Comparison of ENCODE assay signal across 28 cellular contexts in the genomic region with DNA sequence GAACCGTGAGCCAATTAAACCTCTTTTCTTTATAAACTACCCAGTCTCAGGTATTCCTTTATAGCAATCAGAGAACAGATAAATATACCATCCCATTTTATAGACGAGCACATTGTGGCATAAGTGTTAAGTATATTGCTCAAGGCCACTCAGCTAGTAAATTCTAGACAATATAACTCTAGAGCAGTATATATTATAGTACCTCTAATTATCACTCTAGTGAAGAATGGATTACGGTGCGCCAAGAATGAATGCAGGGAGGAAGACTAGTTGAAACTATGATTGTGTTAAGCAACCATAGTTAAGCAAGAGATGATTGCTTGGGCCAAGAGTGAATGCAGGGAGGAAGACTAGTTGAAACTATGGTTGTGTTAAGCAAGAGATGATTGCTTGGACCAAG.
"Had no signal": no experiment of that assay in that cellular context is flagged by ENCODE, and none has a peak within 500 bp of the region (broad histone marks: within the 10 kb centered on the region; RNA-seq: fewer than 3 reads in every experiment).

No MANE protein-coding gene starts in this region.

- ATAC-seq: activated CD8-positive, alpha-beta memory T cell treated with anti-CD3 and anti-CD28 coated beads, Interleukin-2, amount 10 ng/mL, durations not matched to agents 7 days and 5 days; activated CD8-positive, alpha-beta T cell treated with anti-CD3 and anti-CD28 coated beads, Interleukin-2, amount 10 ng/mL, durations not matched to agents 7 days and 5 days; activated naive CD8-positive, alpha-beta T cell treated with anti-CD3 and anti-CD28 coated beads, Interleukin-2, amount 50 U/mL, for 24 hours had no signal

- H3K4me1 ChIP-seq: ascending aorta had no signal

- H3K9me3 ChIP-seq: ascending aorta had no signal

- H3K4me3 ChIP-seq: ascending aorta, cardiac muscle cell had no signal

- DNase-seq: activated B cell treated with CpG ODN at 0.5 μM for 24 hours; activated CD4-positive, alpha-beta memory T cell treated with anti-CD3 and anti-CD28 coated beads for 36 hours; activated CD4-positive, alpha-beta T cell treated with anti-CD3 and anti-CD28 coated beads for 4 hours; activated CD4-positive, alpha-beta T cell treated with anti-CD3 and anti-CD28 coated beads, Interleukin-2, amount 10 ng/mL, durations not matched to agents 24 days and 14 days; activated CD4-positive, alpha-beta T cell treated with anti-CD3 and anti-CD28 coated beads, Interleukin-2, amount 50 U/mL, for 1 hour; activated CD4-positive, alpha-beta T cell treated with anti-CD3 and anti-CD28 coated beads, Interleukin-2, amount 50 U/mL, for 4 hours; activated CD4-positive, CD25-positive, alpha-beta regulatory T cell treated with anti-CD3 and anti-CD28 coated beads, Interleukin-2, amount 50 U/mL, for 72 hours; activated CD8-positive, alpha-beta memory T cell treated with anti-CD3 and anti-CD28 coated beads for 24 hours; activated CD8-positive, alpha-beta memory T cell treated with anti-CD3 and anti-CD28 coated beads, Interleukin-2, amount 10 ng/mL, durations not matched to agents 7 days and 5 days; activated CD8-positive, alpha-beta memory T cell treated with anti-CD3 and anti-CD28 coated beads, Interleukin-2, amount 50 U/mL, for 48 hours; activated CD8-positive, alpha-beta T cell treated with anti-CD3 and anti-CD28 coated beads, Interleukin-2, amount 10 ng/mL, durations not matched to agents 7 days and 5 days; activated effector memory CD4-positive, alpha-beta T cell treated with Interleukin-2 at 50 U/mL for 16 hours; activated gamma-delta T cell; activated naive CD4-positive, alpha-beta T cell treated with anti-CD3 and anti-CD28 coated beads, Interleukin-2, amount 10 ng/mL, durations not matched to agents 7 days and 5 days; activated naive CD4-positive, alpha-beta T cell treated with Interleukin-2 at 50 U/mL for 16 hours; activated naive CD8-positive, alpha-beta T cell treated with anti-CD3 and anti-CD28 coated beads, Interleukin-2, amount 10 ng/mL, durations not matched to agents 7 days and 5 days; activated naive CD8-positive, alpha-beta T cell treated with anti-CD3 and anti-CD28 coated beads, Interleukin-2, amount 50 U/mL, for 24 hours; activated T-cell treated with anti-CD3 and anti-CD28 coated beads, Interleukin-2, amount 50 U/mL, for 24 hours; activated T-cell treated with anti-CD3 and anti-CD28 coated beads, Interleukin-2, amount 50 U/mL, for 48 hours; amygdala; anterior cingulate cortex; caudate nucleus; cerebellar nuclear complex; T-helper 1 cell; T-helper 2 cell; T-helper 9 cell had no signal

- H3K36me3 ChIP-seq: ascending aorta, cardiac muscle cell had no signal
